In genomic region chr2:218406209-218406948, GRCh38 we compare ENCODE assay signal across 1 cellular context.
A peak's percentile ranks its signal among the peaks of the same experiment; 100 is the strongest.
TF ChIP-seq lines count a peak whose summit lies in the region.

No MANE protein-coding gene starts in this region.

TF ChIP-seq in GM12878, 131 proteins besides CTCF, POLR2A, EP300 and RAD21 (continued from another document):
- TF ChIP-seq ZNF592 (IDR thresholded peaks at IDR 0.05), result no peak
- no peak for TF ChIP-seq HCFC1 (IDR thresholded peaks at IDR 0.05; ENCODE audit: low read length)
- TF ChIP-seq IKZF2 (IDR thresholded peaks at IDR 0.05), result peak; percentile 55 to 70; a peak in 3 of 4 replicates
- peak; percentile 50; the same call in 1 of the 2 replicates for TF ChIP-seq RELB (IDR thresholded peaks at IDR 0.05; ENCODE audit: low read depth)
- TF ChIP-seq MXI1 (IDR thresholded peaks at IDR 0.05; ENCODE audit: low read depth, low read length), result no peak
- TF ChIP-seq SMARCA5 (IDR thresholded peaks at IDR 0.05), result 0 out of 2 replicates have a peak, but pooled peaks have one; percentile 36
- peak; percentile 87 for TF ChIP-seq POLR2AphosphoS2 (IDR thresholded peaks at IDR 0.05; ENCODE audit: low read depth, low read length)
- TF ChIP-seq NKRF (conservative IDR thresholded peaks at IDR 0.05), result no peak; the same call in 1 of the 2 replicates
- TF ChIP-seq NRF1 (conservative IDR thresholded peaks at IDR 0.05; ENCODE audit: low read depth, low read length), result no peak
- no peak for TF ChIP-seq SIX5 (IDR thresholded peaks at IDR 0.05; ENCODE audit: low read depth, low read length, severe bottlenecking)
- no peak for TF ChIP-seq SP1 (IDR thresholded peaks at IDR 0.05; ENCODE audit: low read depth, low read length)
- TF ChIP-seq IRF5 (IDR thresholded peaks at IDR 0.05; ENCODE audit: borderline replicate concordance), result no peak
- no peak for TF ChIP-seq E2F8 (IDR thresholded peaks at IDR 0.05; ENCODE audit: low read depth, partially characterized antibody)
- TF ChIP-seq EGR1 (IDR thresholded peaks at IDR 0.05; ENCODE audit: borderline replicate concordance in 1 of 2, low read depth in 2 of 2, low read length in 2 of 2), result peak in 1 of 2 experiments; percentile 89; a peak in 2 of 3 replicates
- no peak for TF ChIP-seq GABPA (IDR thresholded peaks at IDR 0.05; ENCODE audit: low read depth)
- TF ChIP-seq YBX1 (IDR thresholded peaks at IDR 0.05), result no peak
- peak; percentile 4; the same call in 1 of the 2 replicates for TF ChIP-seq TBL1XR1 (IDR thresholded peaks at IDR 0.05; ENCODE audit: low read depth, low read length)
- TF ChIP-seq JUNB (IDR thresholded peaks at IDR 0.05), result no peak
- TF ChIP-seq ATF7 (IDR thresholded peaks at IDR 0.05; ENCODE audit: low read depth), result no peak
- peak; percentile 78 for TF ChIP-seq YY1 (IDR thresholded peaks at IDR 0.05; ENCODE audit: low read depth, low read length)
- 0 out of 2 replicates have a peak, but pooled peaks have one; percentile 28 for TF ChIP-seq RCOR1 (conservative IDR thresholded peaks at IDR 0.05; ENCODE audit: low read depth, low read length)
- no peak for TF ChIP-seq BCL11A (IDR thresholded peaks at IDR 0.05; ENCODE audit: low read depth, low read length)
- TF ChIP-seq ZNF24 (IDR thresholded peaks at IDR 0.05), result no peak
- TF ChIP-seq ESRRA (IDR thresholded peaks at IDR 0.05; ENCODE audit: low read length), result 0 out of 2 replicates have a peak, but pooled peaks have one; percentile 29
- no peak for TF ChIP-seq CEBPZ (IDR thresholded peaks at IDR 0.05; ENCODE audit: low read depth, low read length)
